In genomic region chr18:79568543-79569205, GRCh38 we compare ENCODE assay signal across 23 cellular contexts.
DNase-seq lines count a peak whose midpoint lies in the region; ATAC-seq, FAIRE-seq and TF ChIP-seq lines count a peak whose summit lies in the region.
"Had no signal": no experiment of that assay in that cellular context is flagged by ENCODE, and none has a peak within 500 bp of the region (broad histone marks: within the 10 kb centered on the region; RNA-seq: fewer than 3 reads in every experiment).

No MANE protein-coding gene starts in this region.

- H3K4me1 ChIP-seq in right lobe of liver (no peaks in the 10 kb centered on the region), HepG2 (ENCODE audit: insufficient read depth, low read length) (no peaks in the 10 kb centered on the region), osteoblast (ENCODE audit: insufficient read depth, low read length) (peaks cover 23% of the 10 kb centered on the region), prostate gland (replicated peaks) (peaks cover 5% of the 10 kb centered on the region)

- H3K4me1 Mint-ChIP-seq in activated naive CD8-positive, alpha-beta T cell treated with anti-CD3 and anti-CD28 coated beads for 36 hours = peaks cover 5% of the 10 kb centered on the region
- H3K4me1 Mint-ChIP-seq: naive thymus-derived CD4-positive, alpha-beta T cell; T-helper 17 cell had no signal

- no peak overlapping the region for H3K27ac Mint-ChIP-seq in activated naive CD8-positive, alpha-beta T cell treated with anti-CD3 and anti-CD28 coated beads for 36 hours
- H3K27ac Mint-ChIP-seq: activated CD4-positive, alpha-beta T cell treated with anti-CD3 and anti-CD28 coated beads, Interleukin-2, amount 10 ng/mL, durations not matched to agents 7 days and 5 days; activated naive CD8-positive, alpha-beta T cell treated with anti-CD3 and anti-CD28 coated beads, Interleukin-2, amount 10 ng/mL, durations not matched to agents 7 days and 5 days; effector memory CD8-positive, alpha-beta T cell; naive thymus-derived CD4-positive, alpha-beta T cell; T-helper 17 cell had no signal

- H3K27ac ChIP-seq in right lobe of liver = no peak overlapping the region
- no peak overlapping the region for H3K27ac ChIP-seq in HepG2 (ENCODE audit: extremely low read length, insufficient read depth, low read length)
- H3K27ac ChIP-seq in epithelial cell of prostate = peak overlapping the region; percentile 76
- peak overlapping the region; percentile 86 for H3K27ac ChIP-seq in osteoblast (ENCODE audit: low read depth, low read length)
- H3K27ac ChIP-seq in prostate gland = no peak overlapping the region

- POLR2A ChIA-PET in HepG2 (lab: Yijun Ruan, JAX) = no interaction called here

- ATAC-seq in right lobe of liver (no peak), HepG2 (no peak)
- ATAC-seq: effector memory CD8-positive, alpha-beta T cell; naive thymus-derived CD4-positive, alpha-beta T cell; T-helper 17 cell had no signal

- H3K36me3 ChIP-seq in right lobe of liver (no peaks in the 10 kb centered on the region), HepG2 (replicated peaks in 1 of 2; ENCODE audit: control insufficient read depth in 1 of 2, insufficient read depth in 2 of 2, low read length in 2 of 2) (no peaks in the 10 kb centered on the region), osteoblast (ENCODE audit: insufficient read depth, low read length) (no peaks in the 10 kb centered on the region), prostate gland (no peaks in the 10 kb centered on the region)
- H3K36me3 ChIP-seq: BLaER1, gastroesophageal sphincter had no signal

- H4K20me1 ChIP-seq in HepG2 (ENCODE audit: insufficient read depth, low read length) = no peaks in the 10 kb centered on the region
- no peaks in the 10 kb centered on the region for H4K20me1 ChIP-seq in osteoblast (ENCODE audit: insufficient read depth, low read length)
- H4K20me1 ChIP-seq: BLaER1 had no signal

- no peak for TF ChIP-seq POLR2A in right lobe of liver (IDR thresholded peaks at IDR 0.05)
- TF ChIP-seq POLR2A in HepG2 (IDR thresholded peaks at IDR 0.05; ENCODE audit: insufficient read depth in 1 of 2, low read depth in 2 of 2, low read length in 2 of 2) = no peak
- TF ChIP-seq POLR2A in prostate gland (IDR thresholded peaks at IDR 0.05) = no peak

- H3K9ac ChIP-seq in HepG2 (ENCODE audit: insufficient read depth, low read depth, low read length) = no peak overlapping the region
- H3K9ac ChIP-seq: BLaER1 had no signal

- no peak overlapping the region for H2AFZ ChIP-seq in HepG2 (ENCODE audit: low read length)
- no peak overlapping the region for H2AFZ ChIP-seq in osteoblast (ENCODE audit: low read length)

- H3K27me3 Mint-ChIP-seq in activated naive CD8-positive, alpha-beta T cell treated with anti-CD3 and anti-CD28 coated beads for 36 hours = no peaks in the 10 kb centered on the region
- H3K27me3 Mint-ChIP-seq: activated CD4-positive, alpha-beta T cell treated with anti-CD3 and anti-CD28 coated beads, Interleukin-2, amount 10 ng/mL, durations not matched to agents 7 days and 5 days; activated naive CD8-positive, alpha-beta T cell treated with anti-CD3 and anti-CD28 coated beads, Interleukin-2, amount 10 ng/mL, durations not matched to agents 7 days and 5 days; naive thymus-derived CD4-positive, alpha-beta T cell had no signal

- H3K4me2 ChIP-seq in HepG2 (ENCODE audit: low read depth, low read length) = no peak overlapping the region
- H3K4me2 ChIP-seq in osteoblast (ENCODE audit: insufficient read depth, low read length) = no peak overlapping the region
- H3K4me2 ChIP-seq: GM23338 had no signal

- WGBS in right lobe of liver (ENCODE audit: insufficient coverage, low coverage, low lambda C conversion rate, missing lambda C conversion rate) = 43% methylated on average over 4 of the region's 13 CpGs
- WGBS in HepG2 (ENCODE audit: low lambda C conversion rate) = 3% methylated on average over 10 of the region's 13 CpGs
- WGBS in prostate gland = 94% methylated on average over 13 of the region's 13 CpGs

- DNase-seq in right lobe of liver = peak; percentile 5 to 29 (median 28)
- no peak for DNase-seq in HepG2 (ENCODE audit: low spot score)
- no peak for DNase-seq in epithelial cell of prostate (ENCODE audit: low read depth, low spot score)
- DNase-seq in osteoblast (ENCODE audit: insufficient read length, low spot score, missing footprints) = no peak
- DNase-seq in NCI-H748 treated with DMSO at 0.1 percent for 48 hours (lab: John Stamatoyannopoulos, UW) = no peak
- no peak for DNase-seq in central memory CD4-positive, alpha-beta T cell
- no peak for DNase-seq in activated naive CD8-positive, alpha-beta T cell treated with anti-CD3 and anti-CD28 coated beads for 36 hours
- no peak for DNase-seq in prostate gland (ENCODE audit: low spot score)
- DNase-seq: ACHN; activated CD4-positive, alpha-beta T cell treated with anti-CD3 and anti-CD28 coated beads, Interleukin-2, amount 10 ng/mL, durations not matched to agents 7 days and 5 days; activated naive CD8-positive, alpha-beta T cell treated with anti-CD3 and anti-CD28 coated beads, Interleukin-2, amount 10 ng/mL, durations not matched to agents 7 days and 5 days; effector memory CD8-positive, alpha-beta T cell; Kasumi-1; naive thymus-derived CD4-positive, alpha-beta T cell; NCI-H1930; NCI-H2227 treated with DMSO at 0.1 percent for 48 hours; stimulated activated CD4-positive, alpha-beta T cell treated with anti-CD3 and anti-CD28 coated beads, Interleukin-12 subunit alpha, Interleukin-12 subunit beta, amount 100 ng/mL, for 4 hours; T-helper 17 cell had no signal

- no peak overlapping the region for H3K4me3 Mint-ChIP-seq in activated naive CD8-positive, alpha-beta T cell treated with anti-CD3 and anti-CD28 coated beads for 36 hours
- H3K4me3 Mint-ChIP-seq: activated CD4-positive, alpha-beta T cell treated with anti-CD3 and anti-CD28 coated beads, Interleukin-2, amount 10 ng/mL, durations not matched to agents 7 days and 5 days; activated naive CD8-positive, alpha-beta T cell treated with anti-CD3 and anti-CD28 coated beads, Interleukin-2, amount 10 ng/mL, durations not matched to agents 7 days and 5 days; effector memory CD8-positive, alpha-beta T cell; naive thymus-derived CD4-positive, alpha-beta T cell; T-helper 17 cell had no signal

- no peak for TF ChIP-seq RAD21 in HepG2 (CRISPR knock-in tag; IDR thresholded peaks at IDR 0.05)

- no peaks in the 10 kb centered on the region for H3K27me3 ChIP-seq in right lobe of liver
- H3K27me3 ChIP-seq in HepG2 (ENCODE audit: control insufficient read depth in 1 of 2, insufficient read depth in 2 of 2, low read length in 2 of 2) = peaks cover 4 to 30% of the 10 kb centered on the region in 2 experiments; a peak in 3 of 5 replicates
- no peaks in the 10 kb centered on the region for H3K27me3 ChIP-seq in osteoblast (ENCODE audit: insufficient read depth, low read length)
- H3K27me3 ChIP-seq in prostate gland (replicated peaks; ENCODE audit: insufficient read depth) = no peaks in the 10 kb centered on the region
- H3K27me3 ChIP-seq: BLaER1 had no signal

- no peak for TF ChIP-seq CTCF in right lobe of liver (IDR thresholded peaks at IDR 0.05)
- no peak for TF ChIP-seq CTCF in HepG2 (CRISPR knock-in tag; IDR thresholded peaks at IDR 0.05)
- TF ChIP-seq CTCF in osteoblast (IDR thresholded peaks at IDR 0.05; ENCODE audit: extremely low read depth, low read depth, low read length) = no peak
- TF ChIP-seq CTCF in prostate gland (IDR thresholded peaks at IDR 0.05) = no peak

- H3K9me3 Mint-ChIP-seq in activated naive CD8-positive, alpha-beta T cell treated with anti-CD3 and anti-CD28 coated beads for 36 hours = peaks cover 16% of the 10 kb centered on the region

- H3K4me3 ChIP-seq in right lobe of liver = no peak overlapping the region
- no peak overlapping the region for H3K4me3 ChIP-seq in HepG2 (replicated peaks in 1 of 3; ENCODE audit: insufficient read depth in 1 of 3, low read depth in 2 of 3, low read length in 3 of 3)
- no peak overlapping the region for H3K4me3 ChIP-seq in osteoblast (ENCODE audit: insufficient read depth, low read length)
- H3K4me3 ChIP-seq in prostate gland = no peak overlapping the region
- H3K4me3 ChIP-seq: BLaER1, gastroesophageal sphincter, GM23338 had no signal

- intact Hi-C loops in right lobe of liver (cut with DNase I) = no loop called here
- intact Hi-C loops in HepG2 (cut with micrococcal nuclease; ENCODE audit: unreplicated experiment) = no loop called here
- intact Hi-C loops in prostate gland (cut with DNase I) = no loop called here

- no peaks in the 10 kb centered on the region for H3K9me3 ChIP-seq in right lobe of liver
- peaks cover 13% of the 10 kb centered on the region for H3K9me3 ChIP-seq in HepG2 (ENCODE audit: low read length)
- H3K9me3 ChIP-seq in osteoblast (ENCODE audit: low read depth, low read length) = peaks cover 4% of the 10 kb centered on the region
- no peaks in the 10 kb centered on the region for H3K9me3 ChIP-seq in prostate gland

- CTCF ChIA-PET in HepG2 (lab: Yijun Ruan, JAX; ENCODE audit: low intra/inter-chr PET ratio, low total read pairs) = no interaction called here

- no TSS peak for BruUV-seq in HepG2 (replicated peaks; lab: Mats Ljungman, UMichigan)

- in situ Hi-C loops in HepG2 (cut with HindIII; ENCODE audit: extremely low pct_ligation_motif_present, low pct_unique_long_range_greater_than_20kb) = no loop called here

- peaks cover 7% of the 10 kb centered on the region for H3K36me3 Mint-ChIP-seq in activated naive CD8-positive, alpha-beta T cell treated with anti-CD3 and anti-CD28 coated beads for 36 hours

- no peak for FAIRE-seq in HepG2 (lab: Jason Lieb, UNC)
- FAIRE-seq: colon, GM12892 had no signal

- H3K79me2 ChIP-seq in HepG2 (ENCODE audit: insufficient read depth, low read length) (no peaks in the 10 kb centered on the region), osteoblast (ENCODE audit: insufficient read depth, low read length) (no peaks in the 10 kb centered on the region)

- TF ChIP-seq EP300 in HepG2 (IDR thresholded peaks at IDR 0.05; ENCODE audit: low read depth in 2 of 2, low read length in 2 of 2) (no peak), HepG2 (CRISPR knock-in tag; IDR thresholded peaks at IDR 0.05; ENCODE audit: borderline replicate concordance) (no peak)

TF ChIP-seq in HepG2, 621 proteins besides CTCF, POLR2A, EP300 and RAD21 (continues in another document):
- no peak for TF ChIP-seq TSC22D2 (CRISPR knock-in tag; IDR thresholded peaks at IDR 0.05; ENCODE audit: borderline replicate concordance)

Comparison
In these comparisons a context has a peak if more than half of its experiments do, and no peak if none do; other contexts are left out.
1. DNase-seq: peak in right lobe of liver (3 of 3); none in HepG2 (single experiment), epithelial cell of prostate (single experiment), osteoblast (single experiment), NCI-H748 treated with DMSO at 0.1 percent for 48 hours (single experiment), central memory CD4-positive, alpha-beta T cell (single experiment), activated naive CD8-positive, alpha-beta T cell treated with anti-CD3 and anti-CD28 coated beads for 36 hours (single experiment) and prostate gland (single experiment).
2. H3K27ac ChIP-seq: peak in epithelial cell of prostate (single experiment) and osteoblast (single experiment); none in right lobe of liver (0 of 3), HepG2 (single experiment) and prostate gland (0 of 2).